ENCODE assay signal across 13 cellular contexts in genomic region chr6:5766260-5766659, GRCh38.
A peak's percentile ranks its signal among the peaks of the same experiment; 100 is the strongest.
DNase-seq lines count a peak whose midpoint lies in the region; ATAC-seq and TF ChIP-seq lines count a peak whose summit lies in the region.
"Had no signal": no experiment of that assay in that cellular context is flagged by ENCODE, and none has a peak within 500 bp of the region (broad histone marks: within the 10 kb centered on the region; RNA-seq: fewer than 3 reads in every experiment).

No MANE protein-coding gene starts in this region.

- H3K4me3 Mint-ChIP-seq in CD4-positive, alpha-beta T cell = no peak overlapping the region
- H3K4me3 Mint-ChIP-seq: CD4-positive, alpha-beta memory T cell had no signal

- H3K4me3 ChIP-seq in A673 (ENCODE audit: low read depth, low read length, poor library complexity, severe bottlenecking) = no peak overlapping the region
- H3K4me3 ChIP-seq in RWPE2 (ENCODE audit: severe bottlenecking) = no peak overlapping the region
- no peak overlapping the region for H3K4me3 ChIP-seq in fibroblast of villous mesenchyme (ENCODE audit: low read depth, low read length)
- H3K4me3 ChIP-seq: gastroesophageal sphincter, prostate gland, thoracic aorta had no signal

- intact Hi-C loops in A673 (cut with micrococcal nuclease; ENCODE audit: unreplicated experiment) = no loop called here
- intact Hi-C loops in CD4-positive, alpha-beta T cell (cut with DNase I, micrococcal nuclease) = no loop called here

- no peak overlapping the region for H3K27ac ChIP-seq in A673 (ENCODE audit: low read depth, low read length, poor library complexity, severe bottlenecking)
- H3K27ac ChIP-seq in RWPE2 (ENCODE audit: poor library complexity, severe bottlenecking) = no peak overlapping the region
- no peak overlapping the region for H3K27ac ChIP-seq in CD4-positive, alpha-beta T cell (ENCODE audit: low read depth, low read length)
- H3K27ac ChIP-seq: prostate gland had no signal

- H3K27me3 ChIP-seq in A673 (replicated peaks; ENCODE audit: insufficient read depth, low read depth, low read length, poor library complexity) (no peaks in the 10 kb centered on the region), RWPE2 (ENCODE audit: insufficient read depth, poor library complexity, severe bottlenecking) (no peaks in the 10 kb centered on the region)
- no peaks in the 10 kb centered on the region for H3K27me3 ChIP-seq in CD4-positive, alpha-beta T cell (ENCODE audit: control insufficient read depth, insufficient read depth, low read length)
- H3K27me3 ChIP-seq: gastroesophageal sphincter had no signal

- H3K27ac Mint-ChIP-seq in CD4-positive, alpha-beta T cell = no peak overlapping the region
- H3K27ac Mint-ChIP-seq: CD4-positive, alpha-beta memory T cell had no signal

- DNase-seq in A673 (ENCODE audit: low spot score) (peak; percentile 63), GM03348 (ENCODE audit: low spot score) (peak; percentile 25), RWPE2 (ENCODE audit: low spot score) (no peak), fibroblast of villous mesenchyme (ENCODE audit: low read depth) (no peak), NCI-H2227 treated with DMSO at 0.1 percent for 48 hours (lab: John Stamatoyannopoulos, UW) (no peak), HuH-7.5 (ENCODE audit: low spot score) (no peak)
- DNase-seq in CD4-positive, alpha-beta T cell = no peak
- DNase-seq: CD4-positive, alpha-beta memory T cell; central memory CD4-positive, alpha-beta T cell had no signal

- H3K4me1 ChIP-seq in A673 (ENCODE audit: insufficient read depth, low read length, poor library complexity, severe bottlenecking) (peaks cover 13% of the 10 kb centered on the region), RWPE2 (ENCODE audit: insufficient read depth, poor library complexity, severe bottlenecking) (no peaks in the 10 kb centered on the region)
- H3K4me1 ChIP-seq: prostate gland had no signal

- H3K4me1 Mint-ChIP-seq in CD4-positive, alpha-beta T cell (ENCODE audit: low read depth) = no peaks in the 10 kb centered on the region

- no peaks in the 10 kb centered on the region for H3K36me3 ChIP-seq in A673 (ENCODE audit: insufficient read depth, low read length, poor library complexity, severe bottlenecking)
- H3K36me3 ChIP-seq in RWPE2 (ENCODE audit: low read depth) = no peaks in the 10 kb centered on the region
- H3K36me3 ChIP-seq: prostate gland, thoracic aorta had no signal

- ATAC-seq in RWPE2 (ENCODE audit: low read depth) (no peak; the same call in 2 of the 3 replicates), HG02610 (IDR thresholded peaks at IDR 0.05; ENCODE audit: unreplicated experiment) (no peak)
- ATAC-seq in CD4-positive, alpha-beta T cell (ENCODE audit: poor library complexity) = no peak
- ATAC-seq: gastroesophageal sphincter had no signal

- H3K9me3 Mint-ChIP-seq in CD4-positive, alpha-beta T cell = no peaks in the 10 kb centered on the region

- no TSS peak for BruUV-seq in A673 (replicated peaks; lab: Mats Ljungman, UMichigan)

- no peaks in the 10 kb centered on the region for H3K27me3 Mint-ChIP-seq in CD4-positive, alpha-beta T cell
- H3K27me3 Mint-ChIP-seq: CD4-positive, alpha-beta memory T cell had no signal

- CTCF ChIA-PET in A673 (lab: Charles Lee) = no interaction called here
- CTCF ChIA-PET in CD4-positive, alpha-beta T cell (lab: Charles Lee) = no interaction called here

- H3K9me3 ChIP-seq in A673 (ENCODE audit: low read depth, low read length, poor library complexity, severe bottlenecking) = no peaks in the 10 kb centered on the region
- no peaks in the 10 kb centered on the region for H3K9me3 ChIP-seq in RWPE2 (ENCODE audit: severe bottlenecking)
- no peaks in the 10 kb centered on the region for H3K9me3 ChIP-seq in CD4-positive, alpha-beta T cell (ENCODE audit: control insufficient read depth, low read length)
- H3K9me3 ChIP-seq: prostate gland, thoracic aorta had no signal

- peak; percentile 76 for TF ChIP-seq CTCF in A673 (conservative IDR thresholded peaks at IDR 0.05; ENCODE audit: low read depth, low read length)
- peak; percentile 27 for TF ChIP-seq CTCF in RWPE2 (IDR thresholded peaks at IDR 0.05; ENCODE audit: poor library complexity, severe bottlenecking)
- peak; percentile 46 for TF ChIP-seq CTCF in fibroblast of villous mesenchyme (IDR thresholded peaks at IDR 0.05; ENCODE audit: insufficient read depth, low read depth, low read length)
- TF ChIP-seq CTCF in CD4-positive, alpha-beta T cell (IDR thresholded peaks at IDR 0.05) = no peak

- POLR2A ChIA-PET in A673 (lab: Charles Lee; ENCODE audit: low non-redundant PET) = no interaction called here
- POLR2A ChIA-PET in CD4-positive, alpha-beta T cell (lab: Charles Lee) = interaction anchor here (0.7 kb wide), 1 partner anchor 66 kb away, joined by 3 read pairs; no protein-coding TSS in a partner anchor

- H3K36me3 Mint-ChIP-seq in CD4-positive, alpha-beta T cell (ENCODE audit: low read depth) = peaks cover 45% of the 10 kb centered on the region

Comparison
In these comparisons a context has a peak if more than half of its experiments do, and no peak if none do; other contexts are left out.
1. DNase-seq: peak in A673 (single experiment) and GM03348 (single experiment); none in RWPE2 (single experiment), fibroblast of villous mesenchyme (single experiment), CD4-positive, alpha-beta T cell (0 of 10), NCI-H2227 treated with DMSO at 0.1 percent for 48 hours (single experiment) and HuH-7.5 (single experiment).